ENCODE assay signal across 17 cellular contexts in the genomic region with DNA sequence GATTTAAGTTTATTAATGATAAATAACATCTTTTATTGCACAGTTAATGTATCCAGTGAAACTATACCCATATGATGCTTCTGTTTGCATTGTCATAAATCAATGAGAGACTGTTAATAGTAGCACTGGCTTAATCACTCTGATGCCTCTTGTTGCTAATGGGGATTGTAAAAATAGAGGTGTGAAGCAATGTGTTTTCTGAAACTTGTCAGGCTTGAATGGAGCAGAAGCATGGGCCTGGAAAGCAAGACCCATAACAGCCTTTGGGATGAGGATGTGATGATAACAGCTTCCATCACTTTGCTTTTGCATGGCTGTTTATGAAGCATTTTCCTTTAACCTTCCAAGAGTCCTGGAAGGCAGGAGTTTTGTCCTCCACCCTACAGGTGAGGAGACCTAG.
DNase-seq lines count a peak whose midpoint lies in the region; ATAC-seq and TF ChIP-seq lines count a peak whose summit lies in the region.
"Had no signal": no experiment of that assay in that cellular context is flagged by ENCODE, and none has a peak within 500 bp of the region (broad histone marks: within the 10 kb centered on the region; RNA-seq: fewer than 3 reads in every experiment).

No MANE protein-coding gene starts in this region.

- H3K36me3 ChIP-seq in right atrium auricular region, result no peaks in the 10 kb centered on the region

- peaks cover 0 to 14% of the 10 kb centered on the region in 2 donors for H3K4me1 ChIP-seq in right atrium auricular region

- TF ChIP-seq CTCF in right atrium auricular region (IDR thresholded peaks at IDR 0.05) (no peak), nephron progenitor cell (IDR thresholded peaks at IDR 0.05) (no peak)

- DNase-seq in left ventricle myocardium superior (no peak), right atrium auricular region (ENCODE audit: low spot score) (no peak), nephron progenitor cell (no peak), HK-2 (ENCODE audit: unreplicated experiment) (no peak), NCI-H1930 (lab: John Stamatoyannopoulos, UW) (no peak)
- DNase-seq: GDM1, H9, Kasumi-1, MM.1S, NCI-H187 treated with DMSO at 0.1 percent for 48 hours, NCI-H2171 treated with DMSO at 0.1 percent for 48 hours, NCI-H446 treated with DMSO at 0.1 percent for 48 hours had no signal

- H3K27ac ChIP-seq in right atrium auricular region (no peak overlapping the region), cingulate gyrus (ENCODE audit: low read depth, low read length) (peak overlapping the region; percentile 77)
- H3K27ac ChIP-seq: C4-2B, SK-N-MC had no signal

- no peaks in the 10 kb centered on the region for H3K36me3 Mint-ChIP-seq in nephron progenitor cell (ENCODE audit: low read depth)

- H3K27ac Mint-ChIP-seq in nephron progenitor cell, result peak overlapping the region; percentile 15
- H3K27ac Mint-ChIP-seq: IgD-negative memory B cell had no signal

- intact Hi-C loops in left ventricle myocardium superior (cut with micrococcal nuclease), result no loop called here

- H3K4me3 Mint-ChIP-seq in nephron progenitor cell, result no peak overlapping the region
- H3K4me3 Mint-ChIP-seq: H9, IgD-negative memory B cell had no signal

- ATAC-seq in left ventricle myocardium superior (peak; percentile 47), GM19455 (IDR thresholded peaks at IDR 0.05; ENCODE audit: unreplicated experiment) (no peak)

- peaks cover 2% of the 10 kb centered on the region for H3K9me3 Mint-ChIP-seq in nephron progenitor cell
- H3K9me3 Mint-ChIP-seq: H9 had no signal

- H3K27me3 Mint-ChIP-seq in nephron progenitor cell (ENCODE audit: low read depth, poor library complexity), result no peaks in the 10 kb centered on the region

- no peaks in the 10 kb centered on the region for H3K27me3 ChIP-seq in right atrium auricular region

- peaks cover 34% of the 10 kb centered on the region for H3K4me1 Mint-ChIP-seq in nephron progenitor cell
- H3K4me1 Mint-ChIP-seq: IgD-negative memory B cell had no signal

- H3K9me3 ChIP-seq in right atrium auricular region, result peaks cover 0 to 1% of the 10 kb centered on the region in 2 donors

- no peak overlapping the region for H3K4me3 ChIP-seq in right atrium auricular region
- H3K4me3 ChIP-seq: SK-N-MC had no signal
